Comparison of ENCODE assay signal across 1 cellular context in genomic region chr10:77180104-77180503, GRCh38.
TF ChIP-seq lines count a peak whose summit lies in the region.

No MANE protein-coding gene starts in this region.

TF ChIP-seq in HCT116, 20 proteins besides CTCF, POLR2A, EP300 and RAD21:
- TF ChIP-seq FOSL1 (IDR thresholded peaks at IDR 0.05; ENCODE audit: low read depth) (no peak), ATF3 (IDR thresholded peaks at IDR 0.05) (no peak), JUND (IDR thresholded peaks at IDR 0.05) (no peak), CEBPB (IDR thresholded peaks at IDR 0.05; ENCODE audit: low read depth) (no peak), POLR2AphosphoS5 (IDR thresholded peaks at IDR 0.05; ENCODE audit: low read depth, low read length) (no peak), ZNF274 (IDR thresholded peaks at IDR 0.05; ENCODE audit: low read depth, low read length) (no peak), CBX3 (IDR thresholded peaks at IDR 0.05; ENCODE audit: low read depth) (no peak), SP1 (IDR thresholded peaks at IDR 0.05; ENCODE audit: low read depth) (no peak), EZH2phosphoT487 (IDR thresholded peaks at IDR 0.05; ENCODE audit: borderline replicate concordance) (no peak), SRF (IDR thresholded peaks at IDR 0.05; ENCODE audit: low read depth) (no peak), YY1 (IDR thresholded peaks at IDR 0.05; ENCODE audit: extremely low read depth, insufficient replicate concordance, low read depth, low read length) (no peak), EZH2 (IDR thresholded peaks at IDR 0.05) (no peak), SIN3A (IDR thresholded peaks at IDR 0.05; ENCODE audit: low read depth) (no peak), ZFX (IDR thresholded peaks at IDR 0.05) (no peak), ZBTB33 (IDR thresholded peaks at IDR 0.05; ENCODE audit: extremely low read depth, insufficient replicate concordance, low read length) (no peak)
